ENCODE assay signal across 1 cellular context in genomic region chr7:107169120-107170050, GRCh38.
A peak's percentile ranks its signal among the peaks of the same experiment; 100 is the strongest.
TF ChIP-seq lines count a peak whose summit lies in the region.

No MANE protein-coding gene starts in this region.

TF ChIP-seq in HEK293, 187 proteins besides CTCF, POLR2A, EP300 and RAD21 (continued from another document and continues in another):
- TF ChIP-seq ZNF423 (tag by site-specific recombination; IDR thresholded peaks at IDR 0.05) (0 out of 2 replicates have a peak, but pooled peaks have one; percentile 9), ZBTB10 (tag by site-specific recombination; IDR thresholded peaks at IDR 0.05) (peak; percentile 75), ZNF121 (tag by site-specific recombination; IDR thresholded peaks at IDR 0.05) (no peak), ZEB2 (tag by site-specific recombination; IDR thresholded peaks at IDR 0.05) (peak; percentile 88), ZNF843 (tag by site-specific recombination; IDR thresholded peaks at IDR 0.05) (peak; percentile 80), HIC1 (tag by site-specific recombination; IDR thresholded peaks at IDR 0.05) (no peak), ZBTB20 (tag by site-specific recombination; IDR thresholded peaks at IDR 0.05) (peak; percentile 90), ZBTB44 (tag by site-specific recombination; IDR thresholded peaks at IDR 0.05) (no peak), ZNF398 (tag by site-specific recombination; IDR thresholded peaks at IDR 0.05) (peak; percentile 98), HOXC10 (CRISPR knock-in tag; IDR thresholded peaks at IDR 0.05) (no peak), ZFP37 (tag by site-specific recombination; IDR thresholded peaks at IDR 0.05) (no peak), KLF7 (tag by site-specific recombination; IDR thresholded peaks at IDR 0.05; ENCODE audit: borderline replicate concordance) (peak; percentile 39; the same call in 1 of the 2 replicates), ZNF521 (tag by site-specific recombination; IDR thresholded peaks at IDR 0.05) (no peak), ZNF280C (tag by site-specific recombination; IDR thresholded peaks at IDR 0.05) (no peak), ZNF544 (tag by site-specific recombination; IDR thresholded peaks at IDR 0.05) (no peak), ZNF610 (tag by site-specific recombination; IDR thresholded peaks at IDR 0.05; ENCODE audit: borderline replicate concordance) (peak; percentile 72; the same call in 1 of the 2 replicates), ZNF571 (tag by site-specific recombination; IDR thresholded peaks at IDR 0.05) (no peak), ZNF214 (tag by site-specific recombination; IDR thresholded peaks at IDR 0.05; ENCODE audit: borderline replicate concordance) (no peak), ZNF629 (tag by site-specific recombination; IDR thresholded peaks at IDR 0.05) (peak; percentile 84), PRDM1 (tag by site-specific recombination; IDR thresholded peaks at IDR 0.05) (peak; percentile 72), PRDM10 (tag by site-specific recombination; IDR thresholded peaks at IDR 0.05) (peak; percentile 80), ZNF112 (tag by site-specific recombination; IDR thresholded peaks at IDR 0.05) (no peak), TRIM28 (IDR thresholded peaks at IDR 0.05; ENCODE audit: borderline replicate concordance, low read length) (no peak), SCRT1 (tag by site-specific recombination; IDR thresholded peaks at IDR 0.05; ENCODE audit: borderline replicate concordance) (no peak), ZNF692 (tag by site-specific recombination; IDR thresholded peaks at IDR 0.05) (peak; percentile 83), GLI4 (tag by site-specific recombination; IDR thresholded peaks at IDR 0.05) (peak; percentile 58; the same call in 1 of the 2 replicates), PRDM2 (tag by site-specific recombination; IDR thresholded peaks at IDR 0.05; ENCODE audit: borderline replicate concordance) (no peak)
